ENCODE assay signal across 9 cellular contexts in the genomic region with DNA sequence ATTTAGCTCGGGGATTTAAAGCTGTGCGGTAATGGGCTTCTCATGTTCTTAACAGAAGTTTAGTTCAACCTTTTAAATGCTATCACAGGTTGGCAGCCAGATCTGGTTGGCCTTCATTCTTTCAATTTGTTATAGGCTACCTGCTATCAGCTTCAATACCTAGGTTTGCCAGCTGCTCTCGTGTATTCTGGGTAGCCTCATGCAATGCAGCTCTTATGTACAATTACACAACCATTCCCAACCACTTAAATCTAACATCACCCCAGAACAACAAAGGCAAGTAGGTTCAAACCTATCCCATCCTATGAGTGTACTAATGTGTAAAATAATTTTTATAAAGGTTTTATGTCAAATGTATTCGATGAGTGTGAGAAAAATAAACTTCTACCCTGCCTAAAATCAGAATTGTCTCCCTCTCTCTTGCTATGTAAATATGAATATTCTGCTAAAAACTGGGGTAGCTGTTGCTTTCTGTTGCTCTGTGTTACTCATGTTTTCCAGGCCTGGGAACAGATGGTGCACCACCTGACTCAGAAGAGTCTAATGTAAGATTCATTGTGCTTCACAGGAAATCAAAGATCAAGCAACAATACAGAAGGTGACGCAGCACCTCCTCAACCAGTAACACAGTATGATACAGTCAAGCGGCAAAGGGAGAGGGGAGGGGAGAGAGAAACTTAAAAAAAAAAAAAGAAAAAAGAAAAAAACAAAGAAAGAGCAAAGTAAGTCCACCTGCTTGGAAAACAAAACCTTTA.
A peak's percentile ranks its signal among the peaks of the same experiment; 100 is the strongest.
DNase-seq lines count a peak whose midpoint lies in the region; ATAC-seq and TF ChIP-seq lines count a peak whose summit lies in the region.
"Had no signal": no experiment of that assay in that cellular context is flagged by ENCODE, and none has a peak within 500 bp of the region (broad histone marks: within the 10 kb centered on the region; RNA-seq: fewer than 3 reads in every experiment).

No MANE protein-coding gene starts in this region.

- no peak for TF ChIP-seq POLR2A in testis (IDR thresholded peaks at IDR 0.05)

- no peaks in the 10 kb centered on the region for H3K36me3 ChIP-seq in testis (ENCODE audit: low read depth, missing control alignments)

- in situ Hi-C loops in astrocyte of the spinal cord (cut with HindIII; ENCODE audit: low sequenced_read_pairs): no loop called here

- no peak overlapping the region for H3K4me3 ChIP-seq in astrocyte of the spinal cord (ENCODE audit: low read depth, low read length)
- no peak overlapping the region for H3K4me3 ChIP-seq in testis

- H3K4me1 ChIP-seq in testis: no peaks in the 10 kb centered on the region

- H3K9me3 ChIP-seq in testis: no peaks in the 10 kb centered on the region

- H3K27ac ChIP-seq in testis: no peak overlapping the region

- DNase-seq in DMS53 treated with DMSO at 0.1 percent for 48 hours (lab: John Stamatoyannopoulos, UW; ENCODE audit: unreplicated experiment) (peak; percentile 38), NCI-H1092 (lab: John Stamatoyannopoulos, UW) (peak; percentile 31), astrocyte of the spinal cord (ENCODE audit: low read depth, low spot score) (peak; percentile 93), left kidney (ENCODE audit: low read depth, low spot score) (peak; percentile 16), testis (no peak), Right ventricle myocardium superior (no peak), activated gamma-delta T cell (lab: John Stamatoyannopoulos, UW) (no peak)
- DNase-seq: activated CD8-positive, alpha-beta memory T cell treated with anti-CD3 and anti-CD28 coated beads, Interleukin-2, amount 50 U/mL, for 4 hours had no signal

- no peak for TF ChIP-seq CTCF in astrocyte of the spinal cord (IDR thresholded peaks at IDR 0.05; ENCODE audit: low read depth, low read length)
- TF ChIP-seq CTCF in testis (IDR thresholded peaks at IDR 0.05): no peak

- 77 to 86% methylated on average over 6 of the region's 6 CpGs for WGBS in testis, 2 donors

- ATAC-seq in GM18867 (IDR thresholded peaks at IDR 0.05; ENCODE audit: unreplicated experiment) (no peak), Right ventricle myocardium superior (ENCODE audit: poor library complexity) (no peak)

- no peaks in the 10 kb centered on the region for H3K27me3 ChIP-seq in testis

- intact Hi-C loops in testis (cut with DNase I; ENCODE audit: low total_unique reads) (no loop called here), Right ventricle myocardium superior (cut with DNase I) (no loop called here)

Comparison
In these comparisons a context has a peak if more than half of its experiments do, and no peak if none do; other contexts are left out.
1. DNase-seq: peak in DMS53 treated with DMSO at 0.1 percent for 48 hours (single experiment), NCI-H1092 (single experiment), astrocyte of the spinal cord (single experiment) and left kidney (single experiment); none in testis (single experiment), Right ventricle myocardium superior (single experiment) and activated gamma-delta T cell (single experiment).